ENCODE assay signal across 31 cellular contexts in genomic region chr14:81551471-81551870, GRCh38.
"Had no signal": no experiment of that assay in that cellular context is flagged by ENCODE, and none has a peak within 500 bp of the region (broad histone marks: within the 10 kb centered on the region; RNA-seq: fewer than 3 reads in every experiment).

No MANE protein-coding gene starts in this region.

- ATAC-seq: activated CD4-positive, alpha-beta T cell treated with anti-CD3 and anti-CD28 coated beads for 36 hours; activated naive CD4-positive, alpha-beta T cell treated with anti-CD3 and anti-CD28 coated beads, Interleukin-2, amount 50 U/mL, for 72 hours; activated T-cell treated with anti-CD3 and anti-CD28 coated beads, Interleukin-2, amount 50 U/mL, for 72 hours; esophagus mucosa; gastroesophageal sphincter; heart right ventricle had no signal

- H3K27ac Mint-ChIP-seq: activated CD4-positive, alpha-beta memory T cell treated with anti-CD3 and anti-CD28 coated beads, Interleukin-2, amount 10 ng/mL, durations not matched to agents 7 days and 5 days; activated CD4-positive, alpha-beta T cell treated with anti-CD3 and anti-CD28 coated beads for 36 hours; activated CD4-positive, alpha-beta T cell treated with anti-CD3 and anti-CD28 coated beads, Interleukin-2, amount 10 ng/mL, durations not matched to agents 7 days and 5 days; activated naive CD4-positive, alpha-beta T cell treated with anti-CD3 and anti-CD28 coated beads, Interleukin-2, amount 10 ng/mL, durations not matched to agents 7 days and 5 days; activated naive CD4-positive, alpha-beta T cell treated with anti-CD3 and anti-CD28 coated beads, Interleukin-2, amount 50 U/mL, for 72 hours; activated naive CD8-positive, alpha-beta T cell treated with anti-CD3 and anti-CD28 coated beads, Interleukin-2, amount 10 ng/mL, durations not matched to agents 7 days and 5 days; activated T-cell treated with anti-CD3 and anti-CD28 coated beads, Interleukin-2, amount 50 U/mL, for 24 hours; activated T-cell treated with anti-CD3 and anti-CD28 coated beads, Interleukin-2, amount 50 U/mL, for 72 hours; dendritic cell treated with granulocyte-macrophage colony-stimulating factor and Interleukin-4, amounts not matched to agents 40 ng/mL and 50 ng/mL, for 4 days had no signal

- H3K9me3 Mint-ChIP-seq: activated naive CD4-positive, alpha-beta T cell treated with anti-CD3 and anti-CD28 coated beads, Interleukin-2, amount 10 ng/mL, durations not matched to agents 7 days and 5 days; activated naive CD8-positive, alpha-beta T cell treated with anti-CD3 and anti-CD28 coated beads, Interleukin-2, amount 10 ng/mL, durations not matched to agents 7 days and 5 days; dendritic cell treated with granulocyte-macrophage colony-stimulating factor and Interleukin-4, amounts not matched to agents 40 ng/mL and 50 ng/mL, for 4 days had no signal

- H3K27me3 ChIP-seq: ascending aorta, brain microvascular endothelial cell, cardiac muscle cell, dorsolateral prefrontal cortex, gastroesophageal sphincter, heart right ventricle, hepatocyte had no signal

- H3K4me1 ChIP-seq: ascending aorta, gastroesophageal sphincter, heart right ventricle had no signal

- FAIRE-seq: endothelial cell of umbilical vein had no signal

- H3K4me3 ChIP-seq: ascending aorta, cardiac muscle cell, coronary artery, dorsolateral prefrontal cortex, gastroesophageal sphincter, heart right ventricle, hepatocyte had no signal

- DNase-seq: activated CD4-positive, alpha-beta memory T cell treated with anti-CD3 and anti-CD28 coated beads, Interleukin-2, amount 10 ng/mL, durations not matched to agents 7 days and 5 days; activated CD4-positive, alpha-beta T cell treated with anti-CD3 and anti-CD28 coated beads for 36 hours; activated CD4-positive, alpha-beta T cell treated with anti-CD3 and anti-CD28 coated beads, Interleukin-2, amount 10 ng/mL, durations not matched to agents 7 days and 5 days; activated CD4-positive, alpha-beta T cell treated with anti-CD3 and anti-CD28 coated beads, Interleukin-2, amount 50 U/mL, for 4 hours; activated CD4-positive, CD25-positive, alpha-beta regulatory T cell; activated CD4-positive, CD25-positive, alpha-beta regulatory T cell treated with anti-CD3 and anti-CD28 coated beads, Interleukin-2, amount 50 U/mL, for 72 hours; activated CD8-positive, alpha-beta memory T cell treated with anti-CD3 and anti-CD28 coated beads, Interleukin-2, amount 50 U/mL, for 48 hours; activated gamma-delta T cell; activated naive CD4-positive, alpha-beta T cell; activated naive CD4-positive, alpha-beta T cell treated with anti-CD3 and anti-CD28 coated beads, Interleukin-2, amount 10 ng/mL, durations not matched to agents 7 days and 5 days; activated naive CD8-positive, alpha-beta T cell treated with anti-CD3 and anti-CD28 coated beads, Interleukin-2, amount 10 ng/mL, durations not matched to agents 7 days and 5 days; activated T-cell treated with anti-CD3 and anti-CD28 coated beads for 4 hours; activated T-cell treated with anti-CD3 and anti-CD28 coated beads, Interleukin-2, amount 50 U/mL, for 24 hours; activated T-cell treated with anti-CD3 and anti-CD28 coated beads, Interleukin-2, amount 50 U/mL, for 72 hours; brain microvascular endothelial cell; central memory CD4-positive, alpha-beta T cell; cerebellar nuclear complex; dorsolateral prefrontal cortex; effector memory CD4-positive, alpha-beta T cell; foreskin fibroblast; heart right ventricle; T-helper 2 cell had no signal

- H3K36me3 ChIP-seq: ascending aorta, brain microvascular endothelial cell, cardiac muscle cell, gastroesophageal sphincter, heart right ventricle had no signal

- H3K27ac ChIP-seq: ascending aorta, brain microvascular endothelial cell, cardiac muscle cell, coronary artery, dorsolateral prefrontal cortex, gastroesophageal sphincter, heart right ventricle, hepatocyte had no signal

- H3K4me3 Mint-ChIP-seq: activated CD4-positive, alpha-beta memory T cell treated with anti-CD3 and anti-CD28 coated beads, Interleukin-2, amount 10 ng/mL, durations not matched to agents 7 days and 5 days; activated CD4-positive, alpha-beta T cell treated with anti-CD3 and anti-CD28 coated beads for 36 hours; activated CD4-positive, alpha-beta T cell treated with anti-CD3 and anti-CD28 coated beads, Interleukin-2, amount 10 ng/mL, durations not matched to agents 7 days and 5 days; activated naive CD4-positive, alpha-beta T cell treated with anti-CD3 and anti-CD28 coated beads, Interleukin-2, amount 10 ng/mL, durations not matched to agents 7 days and 5 days; activated naive CD8-positive, alpha-beta T cell treated with anti-CD3 and anti-CD28 coated beads, Interleukin-2, amount 10 ng/mL, durations not matched to agents 7 days and 5 days; activated T-cell treated with anti-CD3 and anti-CD28 coated beads, Interleukin-2, amount 50 U/mL, for 24 hours; dendritic cell treated with granulocyte-macrophage colony-stimulating factor and Interleukin-4, amounts not matched to agents 40 ng/mL and 50 ng/mL, for 4 days had no signal

- H3K27me3 Mint-ChIP-seq: activated CD4-positive, alpha-beta memory T cell treated with anti-CD3 and anti-CD28 coated beads, Interleukin-2, amount 10 ng/mL, durations not matched to agents 7 days and 5 days; activated CD4-positive, alpha-beta T cell treated with anti-CD3 and anti-CD28 coated beads, Interleukin-2, amount 10 ng/mL, durations not matched to agents 7 days and 5 days; activated naive CD4-positive, alpha-beta T cell treated with anti-CD3 and anti-CD28 coated beads, Interleukin-2, amount 10 ng/mL, durations not matched to agents 7 days and 5 days had no signal

- H3K9me3 ChIP-seq: ascending aorta, gastroesophageal sphincter, heart right ventricle had no signal

- H3K36me3 Mint-ChIP-seq: activated naive CD8-positive, alpha-beta T cell treated with anti-CD3 and anti-CD28 coated beads, Interleukin-2, amount 10 ng/mL, durations not matched to agents 7 days and 5 days had no signal
